Comparison of ENCODE assay signal across 17 cellular contexts in the genomic region with DNA sequence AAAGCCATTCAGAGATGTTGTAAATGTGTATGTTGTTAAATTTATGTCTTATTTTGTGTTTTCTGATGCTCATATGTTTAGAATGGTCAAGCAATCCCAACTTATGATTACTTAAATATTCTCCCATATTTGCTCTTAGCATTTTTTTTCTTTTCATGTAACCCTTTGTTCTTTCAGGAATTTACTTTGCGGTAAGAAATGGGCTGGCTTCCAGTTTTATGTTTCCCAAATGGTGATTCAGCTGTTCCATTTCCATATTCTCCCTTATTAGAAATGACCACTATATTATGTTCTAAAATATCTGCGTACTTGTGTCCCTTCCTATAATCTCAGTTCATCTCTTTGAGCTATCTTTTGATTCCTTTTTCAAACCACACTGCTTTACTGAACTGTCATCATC.
DNase-seq lines count a peak whose midpoint lies in the region; FAIRE-seq and TF ChIP-seq lines count a peak whose summit lies in the region.
"Had no signal": no experiment of that assay in that cellular context is flagged by ENCODE, and none has a peak within 500 bp of the region (broad histone marks: within the 10 kb centered on the region; RNA-seq: fewer than 3 reads in every experiment).

No MANE protein-coding gene starts in this region.

- H3K36me3 ChIP-seq in mesenchymal stem cell (ENCODE audit: control insufficient read depth in 1 of 2, insufficient read depth in 2 of 2, low read depth in 1 of 2, low read length in 2 of 2) = no peaks in the 10 kb centered on the region

- no peak overlapping the region for H3K4ac ChIP-seq in mesenchymal stem cell (ENCODE audit: low read depth in 1 of 2, low read length in 2 of 2)

- H3K27ac Mint-ChIP-seq in glutamatergic neuron (ENCODE audit: unreplicated experiment) = no peak overlapping the region
- H3K27ac Mint-ChIP-seq: CD8-positive, alpha-beta memory T cell; IgD-negative memory B cell had no signal

- no peaks in the 10 kb centered on the region for H3K9me3 ChIP-seq in mesenchymal stem cell (ENCODE audit: control insufficient read depth, low read length)

- no peak overlapping the region for H3K4me2 ChIP-seq in mesenchymal stem cell (ENCODE audit: low read length, poor library complexity, severe bottlenecking)
- H3K4me2 ChIP-seq: BLaER1 had no signal

- no peak overlapping the region for H3K4me3 Mint-ChIP-seq in glutamatergic neuron (ENCODE audit: unreplicated experiment)
- H3K4me3 Mint-ChIP-seq: CD8-positive, alpha-beta memory T cell; IgD-negative memory B cell had no signal

- H3K4me1 ChIP-seq in mesenchymal stem cell (ENCODE audit: control insufficient read depth, insufficient read depth, low read depth, low read length) = no peaks in the 10 kb centered on the region
- H3K4me1 ChIP-seq: BLaER1 had no signal

- 81% methylated on average over 2 of the region's 2 CpGs for WGBS in mesenchymal stem cell

- TF ChIP-seq CTCF in LNCaP clone FGC (IDR thresholded peaks at IDR 0.05; ENCODE audit: control insufficient read depth, extremely low read depth, insufficient read depth) (no peak), epithelial cell of esophagus (IDR thresholded peaks at IDR 0.05; ENCODE audit: insufficient read depth, low read depth, low read length, missing control alignments) (no peak), glutamatergic neuron (IDR thresholded peaks at IDR 0.05; ENCODE audit: partially characterized antibody, unreplicated experiment) (no peak)

- H3K4me3 ChIP-seq in LNCaP clone FGC (ENCODE audit: low read depth, low read length) (no peak overlapping the region), epithelial cell of esophagus (ENCODE audit: low read length) (no peak overlapping the region), mesenchymal stem cell (ENCODE audit: insufficient read depth in 1 of 2, low read depth in 1 of 2, low read length in 2 of 2) (no peak overlapping the region)
- H3K4me3 ChIP-seq: BLaER1, SK-N-MC had no signal

- no peaks in the 10 kb centered on the region for H3K36me3 Mint-ChIP-seq in glutamatergic neuron (ENCODE audit: unreplicated experiment)
- H3K36me3 Mint-ChIP-seq: IgD-negative memory B cell had no signal

- no peak overlapping the region for H3K14ac ChIP-seq in mesenchymal stem cell (ENCODE audit: low read length in 2 of 2)

- no peak overlapping the region for H2AK5ac ChIP-seq in mesenchymal stem cell (ENCODE audit: low read length, severe bottlenecking)

- H4K91ac ChIP-seq in mesenchymal stem cell (ENCODE audit: low read length) = no peak overlapping the region

- no peak for FAIRE-seq in urothelium cell line (lab: Jason Lieb, UNC)
- FAIRE-seq: H54 had no signal

- no peak overlapping the region for H4K8ac ChIP-seq in mesenchymal stem cell (ENCODE audit: low read length)

- no peak overlapping the region for H3K18ac ChIP-seq in mesenchymal stem cell (ENCODE audit: low read depth in 1 of 2, low read length in 2 of 2)

- peaks cover 1% of the 10 kb centered on the region for H3K9me3 Mint-ChIP-seq in glutamatergic neuron (ENCODE audit: unreplicated experiment)
- H3K9me3 Mint-ChIP-seq: CD8-positive, alpha-beta memory T cell had no signal

- no peak overlapping the region for H2BK5ac ChIP-seq in mesenchymal stem cell (ENCODE audit: low read depth, low read length, poor library complexity, severe bottlenecking)

- H3K23ac ChIP-seq in mesenchymal stem cell (ENCODE audit: low read length in 2 of 2) = no peak overlapping the region

- H2BK12ac ChIP-seq in mesenchymal stem cell (ENCODE audit: low read length in 2 of 2) = no peak overlapping the region

- H3K27me3 Mint-ChIP-seq in glutamatergic neuron (ENCODE audit: unreplicated experiment) = peaks cover 4% of the 10 kb centered on the region
- H3K27me3 Mint-ChIP-seq: CD8-positive, alpha-beta memory T cell; IgD-negative memory B cell had no signal

- H3K4me1 Mint-ChIP-seq in glutamatergic neuron (ENCODE audit: low read depth, unreplicated experiment) = no peaks in the 10 kb centered on the region
- H3K4me1 Mint-ChIP-seq: IgD-negative memory B cell had no signal

- H2BK15ac ChIP-seq in mesenchymal stem cell (ENCODE audit: low read depth, poor library complexity, severe bottlenecking) = no peak overlapping the region

- peak; percentile 13 for DNase-seq in LNCaP clone FGC (ENCODE audit: low read depth)
- peak; percentile 9 for DNase-seq in amniotic epithelial cell (ENCODE audit: low read depth)
- DNase-seq in epithelial cell of esophagus (ENCODE audit: low read depth) = peak; percentile 74
- DNase-seq in urothelium cell line (ENCODE audit: low spot score) = peak; percentile 44
- DNase-seq in activated effector memory CD4-positive, alpha-beta T cell treated with Interleukin-2 at 50 U/mL for 16 hours = no peak
- DNase-seq in glutamatergic neuron = no peak
- no peak for DNase-seq in mesenchymal stem cell
- DNase-seq: CD8-positive, alpha-beta memory T cell; DND-41; GF-D8; NCI-H1092; NCI-H345; NCI-H526 treated with DMSO at 0.1 percent for 48 hours had no signal

- no peak overlapping the region for H2BK120ac ChIP-seq in mesenchymal stem cell (ENCODE audit: low read depth, low read length)

- H3K9ac ChIP-seq in mesenchymal stem cell (ENCODE audit: low read length) = no peak overlapping the region
- H3K9ac ChIP-seq: BLaER1 had no signal

- no peak overlapping the region for H3K27ac ChIP-seq in mesenchymal stem cell (ENCODE audit: low read length, poor library complexity, severe bottlenecking)
- H3K27ac ChIP-seq: BLaER1, SK-N-MC had no signal

- H3K79me1 ChIP-seq in mesenchymal stem cell (replicated peaks; ENCODE audit: low read length, poor library complexity, severe bottlenecking) = no peaks in the 10 kb centered on the region

- no peak overlapping the region for H2AFZ ChIP-seq in mesenchymal stem cell (ENCODE audit: low read depth, low read length)

- peaks cover 13 to 48% of the 10 kb centered on the region in 2 experiments for H3K27me3 ChIP-seq in mesenchymal stem cell (ENCODE audit: control insufficient read depth in 1 of 2, insufficient read depth in 1 of 2, low read length in 2 of 2)
- H3K27me3 ChIP-seq: BLaER1 had no signal

Comparison
In these comparisons a context has a peak if more than half of its experiments do, and no peak if none do; other contexts are left out.
1. DNase-seq: peak in LNCaP clone FGC (single experiment), amniotic epithelial cell (single experiment), epithelial cell of esophagus (single experiment) and urothelium cell line (single experiment); none in activated effector memory CD4-positive, alpha-beta T cell treated with Interleukin-2 at 50 U/mL for 16 hours (single experiment), glutamatergic neuron (single experiment) and mesenchymal stem cell (single experiment).